In genomic region chr1:33149453-33150190, GRCh38 we compare ENCODE assay signal across 1 cellular context.
TF ChIP-seq lines count a peak whose summit lies in the region.

No MANE protein-coding gene starts in this region.

TF ChIP-seq in IMR-90, 13 proteins besides CTCF, POLR2A, EP300 and RAD21:
- peak; percentile 53 for TF ChIP-seq CEBPB (IDR thresholded peaks at IDR 0.05; ENCODE audit: low read depth, low read length)
- TF ChIP-seq NFE2L2 (IDR thresholded peaks at IDR 0.05; ENCODE audit: low read depth, low read length), result no peak
